Comparison of ENCODE assay signal across 1 cellular context in the genomic region with DNA sequence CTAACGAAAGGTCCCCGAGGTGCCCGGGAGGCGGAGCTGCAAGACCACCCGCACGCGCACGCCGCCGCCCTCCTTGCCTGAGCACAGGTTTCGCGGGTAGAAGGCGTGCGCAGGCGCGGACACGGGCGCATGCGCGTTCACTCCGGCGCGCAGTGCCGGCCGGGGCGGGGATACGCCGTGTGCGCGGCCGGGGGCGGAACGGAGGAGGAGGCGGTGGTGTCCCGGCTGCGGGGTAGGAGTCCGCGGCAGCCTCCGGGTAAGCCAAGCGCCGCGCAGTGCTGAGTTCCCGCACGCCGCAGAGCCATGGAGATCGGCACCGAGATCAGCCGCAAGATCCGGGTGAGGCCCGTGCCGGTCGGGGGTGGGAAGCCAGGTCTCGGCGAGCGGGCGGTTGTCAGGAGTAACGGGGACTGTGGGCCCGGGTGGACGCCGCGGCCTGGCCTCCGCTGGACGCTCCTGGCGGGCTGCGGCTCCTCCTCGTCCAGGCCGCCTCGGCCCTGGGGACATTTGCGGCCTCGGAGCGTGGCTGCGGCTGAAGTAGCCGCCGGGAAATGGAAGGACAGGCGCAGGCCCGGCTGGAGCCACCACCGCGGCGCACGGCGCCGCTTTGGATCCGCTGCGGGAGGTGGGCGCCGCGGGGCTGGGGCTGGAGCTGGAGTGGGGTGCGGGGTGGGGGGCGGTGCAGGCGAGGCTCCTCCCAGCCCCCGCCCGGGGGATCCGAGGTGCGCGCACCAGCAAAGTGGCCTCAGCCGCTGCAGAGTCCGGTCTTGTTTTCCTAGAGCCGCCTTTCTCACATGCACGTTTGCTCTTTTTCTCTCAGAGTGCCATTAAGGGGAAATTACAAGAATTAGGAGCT.
TF ChIP-seq lines count a peak whose summit lies in the region.

A gene with protein sequence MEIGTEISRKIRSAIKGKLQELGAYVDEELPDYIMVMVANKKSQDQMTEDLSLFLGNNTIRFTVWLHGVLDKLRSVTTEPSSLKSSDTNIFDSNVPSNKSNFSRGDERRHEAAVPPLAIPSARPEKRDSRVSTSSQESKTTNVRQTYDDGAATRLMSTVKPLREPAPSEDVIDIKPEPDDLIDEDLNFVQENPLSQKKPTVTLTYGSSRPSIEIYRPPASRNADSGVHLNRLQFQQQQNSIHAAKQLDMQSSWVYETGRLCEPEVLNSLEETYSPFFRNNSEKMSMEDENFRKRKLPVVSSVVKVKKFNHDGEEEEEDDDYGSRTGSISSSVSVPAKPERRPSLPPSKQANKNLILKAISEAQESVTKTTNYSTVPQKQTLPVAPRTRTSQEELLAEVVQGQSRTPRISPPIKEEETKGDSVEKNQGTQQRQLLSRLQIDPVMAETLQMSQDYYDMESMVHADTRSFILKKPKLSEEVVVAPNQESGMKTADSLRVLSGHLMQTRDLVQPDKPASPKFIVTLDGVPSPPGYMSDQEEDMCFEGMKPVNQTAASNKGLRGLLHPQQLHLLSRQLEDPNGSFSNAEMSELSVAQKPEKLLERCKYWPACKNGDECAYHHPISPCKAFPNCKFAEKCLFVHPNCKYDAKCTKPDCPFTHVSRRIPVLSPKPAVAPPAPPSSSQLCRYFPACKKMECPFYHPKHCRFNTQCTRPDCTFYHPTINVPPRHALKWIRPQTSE (plus strand): TSS at position 207 of the 856 bp plus-strand sequence. CDS start 97 bp downstream, at position 304.

TF ChIP-seq in HEK293, 187 proteins besides CTCF, POLR2A, EP300 and RAD21 (continued from another document):
- TF ChIP-seq, protein P1, sequence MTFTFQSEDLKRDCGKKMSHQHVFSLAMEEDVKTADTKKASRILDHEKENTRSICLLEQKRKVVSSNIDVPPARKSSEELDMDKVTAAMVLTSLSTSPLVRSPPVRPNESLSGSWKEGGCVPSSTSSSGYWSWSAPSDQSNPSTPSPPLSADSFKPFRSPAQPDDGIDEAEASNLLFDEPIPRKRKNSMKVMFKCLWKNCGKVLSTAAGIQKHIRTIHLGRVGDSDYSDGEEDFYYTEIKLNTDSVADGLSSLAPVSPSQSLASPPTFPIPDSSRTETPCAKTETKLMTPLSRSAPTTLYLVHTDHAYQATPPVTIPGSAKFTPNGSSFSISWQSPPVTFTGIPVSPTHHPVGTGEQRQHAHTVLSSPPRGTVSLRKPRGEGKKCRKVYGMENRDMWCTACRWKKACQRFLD (tag by site-specific recombination; IDR thresholded peaks at IDR 0.05), result no peak
- TF ChIP-seq, protein P2, sequence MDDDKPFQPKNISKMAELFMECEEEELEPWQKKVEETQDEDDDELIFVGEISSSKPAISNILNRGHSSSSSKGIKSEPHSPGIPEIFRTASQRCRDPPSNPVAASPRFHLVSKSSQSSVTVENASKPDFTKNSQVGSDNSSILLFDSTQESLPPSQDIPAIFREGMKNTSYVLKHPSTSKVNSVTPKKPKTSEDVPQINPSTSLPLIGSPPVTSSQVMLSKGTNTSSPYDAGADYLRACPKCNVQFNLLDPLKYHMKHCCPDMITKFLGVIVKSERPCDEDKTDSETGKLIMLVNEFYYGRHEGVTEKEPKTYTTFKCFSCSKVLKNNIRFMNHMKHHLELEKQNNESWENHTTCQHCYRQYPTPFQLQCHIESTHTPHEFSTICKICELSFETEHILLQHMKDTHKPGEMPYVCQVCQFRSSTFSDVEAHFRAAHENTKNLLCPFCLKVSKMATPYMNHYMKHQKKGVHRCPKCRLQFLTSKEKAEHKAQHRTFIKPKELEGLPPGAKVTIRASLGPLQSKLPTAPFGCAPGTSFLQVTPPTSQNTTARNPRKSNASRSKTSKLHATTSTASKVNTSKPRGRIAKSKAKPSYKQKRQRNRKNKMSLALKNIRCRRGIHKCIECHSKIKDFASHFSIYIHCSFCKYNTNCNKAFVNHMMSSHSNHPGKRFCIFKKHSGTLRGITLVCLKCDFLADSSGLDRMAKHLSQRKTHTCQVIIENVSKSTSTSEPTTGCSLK (tag by site-specific recombination; IDR thresholded peaks at IDR 0.05), result no peak
- TF ChIP-seq ZNF302 (tag by site-specific recombination; IDR thresholded peaks at IDR 0.05; ENCODE audit: low read depth) (no peak), ZNF394 (tag by site-specific recombination; IDR thresholded peaks at IDR 0.05; ENCODE audit: borderline replicate concordance) (no peak; the same call in 1 of the 2 replicates), ZBTB48 (tag by site-specific recombination; IDR thresholded peaks at IDR 0.05) (no peak), ZNF112 (tag by site-specific recombination; IDR thresholded peaks at IDR 0.05) (no peak), HOXD13 (CRISPR knock-in tag; IDR thresholded peaks at IDR 0.05; ENCODE audit: borderline replicate concordance) (no peak), MEIS1 (CRISPR knock-in tag; IDR thresholded peaks at IDR 0.05; ENCODE audit: borderline replicate concordance) (no peak), ZNF121 (tag by site-specific recombination; IDR thresholded peaks at IDR 0.05) (peak; percentile 48; the same call in 1 of the 2 replicates), GLI2 (tag by site-specific recombination; IDR thresholded peaks at IDR 0.05; ENCODE audit: borderline replicate concordance, low read depth) (no peak), MYNN (tag by site-specific recombination; IDR thresholded peaks at IDR 0.05; ENCODE audit: borderline replicate concordance) (no peak), ZNF366 (tag by site-specific recombination; conservative IDR thresholded peaks at IDR 0.05) (no peak), ZNF624 (tag by site-specific recombination; IDR thresholded peaks at IDR 0.05) (no peak)
- TF ChIP-seq, protein P3, sequence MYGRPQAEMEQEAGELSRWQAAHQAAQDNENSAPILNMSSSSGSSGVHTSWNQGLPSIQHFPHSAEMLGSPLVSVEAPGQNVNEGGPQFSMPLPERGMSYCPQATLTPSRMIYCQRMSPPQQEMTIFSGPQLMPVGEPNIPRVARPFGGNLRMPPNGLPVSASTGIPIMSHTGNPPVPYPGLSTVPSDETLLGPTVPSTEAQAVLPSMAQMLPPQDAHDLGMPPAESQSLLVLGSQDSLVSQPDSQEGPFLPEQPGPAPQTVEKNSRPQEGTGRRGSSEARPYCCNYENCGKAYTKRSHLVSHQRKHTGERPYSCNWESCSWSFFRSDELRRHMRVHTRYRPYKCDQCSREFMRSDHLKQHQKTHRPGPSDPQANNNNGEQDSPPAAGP (tag by site-specific recombination; IDR thresholded peaks at IDR 0.05), result no peak
- TF ChIP-seq, protein P4, sequence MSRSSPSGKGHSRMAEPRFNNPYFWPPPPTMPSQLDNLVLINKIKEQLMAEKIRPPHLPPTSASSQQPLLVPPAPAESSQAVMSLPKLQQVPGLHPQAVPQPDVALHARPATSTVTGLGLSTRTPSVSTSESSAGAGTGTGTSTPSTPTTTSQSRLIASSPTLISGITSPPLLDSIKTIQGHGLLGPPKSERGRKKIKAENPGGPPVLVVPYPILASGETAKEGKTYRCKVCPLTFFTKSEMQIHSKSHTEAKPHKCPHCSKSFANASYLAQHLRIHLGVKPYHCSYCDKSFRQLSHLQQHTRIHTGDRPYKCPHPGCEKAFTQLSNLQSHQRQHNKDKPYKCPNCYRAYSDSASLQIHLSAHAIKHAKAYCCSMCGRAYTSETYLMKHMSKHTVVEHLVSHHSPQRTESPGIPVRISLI (tag by site-specific recombination; IDR thresholded peaks at IDR 0.05), result no peak
- TF ChIP-seq, protein P5, sequence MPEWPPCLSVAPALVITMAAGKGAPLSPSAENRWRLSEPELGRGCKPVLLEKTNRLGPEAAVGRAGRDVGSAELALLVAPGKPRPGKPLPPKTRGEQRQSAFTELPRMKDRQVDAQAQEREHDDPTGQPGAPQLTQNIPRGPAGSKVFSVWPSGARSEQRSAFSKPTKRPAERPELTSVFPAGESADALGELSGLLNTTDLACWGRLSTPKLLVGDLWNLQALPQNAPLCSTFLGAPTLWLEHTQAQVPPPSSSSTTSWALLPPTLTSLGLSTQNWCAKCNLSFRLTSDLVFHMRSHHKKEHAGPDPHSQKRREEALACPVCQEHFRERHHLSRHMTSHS (tag by site-specific recombination; IDR thresholded peaks at IDR 0.05), result no peak
- TF ChIP-seq, protein P6, sequence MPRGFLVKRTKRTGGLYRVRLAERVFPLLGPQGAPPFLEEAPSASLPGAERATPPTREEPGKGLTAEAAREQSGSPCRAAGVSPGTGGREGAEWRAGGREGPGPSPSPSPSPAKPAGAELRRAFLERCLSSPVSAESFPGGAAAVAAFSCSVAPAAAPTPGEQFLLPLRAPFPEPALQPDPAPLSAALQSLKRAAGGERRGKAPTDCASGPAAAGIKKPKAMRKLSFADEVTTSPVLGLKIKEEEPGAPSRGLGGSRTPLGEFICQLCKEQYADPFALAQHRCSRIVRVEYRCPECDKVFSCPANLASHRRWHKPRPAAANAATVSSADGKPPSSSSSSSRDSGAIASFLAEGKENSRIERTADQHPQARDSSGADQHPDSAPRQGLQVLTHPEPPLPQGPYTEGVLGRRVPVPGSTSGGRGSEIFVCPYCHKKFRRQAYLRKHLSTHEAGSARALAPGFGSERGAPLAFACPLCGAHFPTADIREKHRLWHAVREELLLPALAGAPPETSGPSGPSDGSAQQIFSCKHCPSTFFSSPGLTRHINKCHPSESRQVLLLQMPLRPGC (tag by site-specific recombination; IDR thresholded peaks at IDR 0.05), result 0 out of 2 replicates have a peak, but pooled peaks have one; percentile 13
- TF ChIP-seq, protein P7, sequence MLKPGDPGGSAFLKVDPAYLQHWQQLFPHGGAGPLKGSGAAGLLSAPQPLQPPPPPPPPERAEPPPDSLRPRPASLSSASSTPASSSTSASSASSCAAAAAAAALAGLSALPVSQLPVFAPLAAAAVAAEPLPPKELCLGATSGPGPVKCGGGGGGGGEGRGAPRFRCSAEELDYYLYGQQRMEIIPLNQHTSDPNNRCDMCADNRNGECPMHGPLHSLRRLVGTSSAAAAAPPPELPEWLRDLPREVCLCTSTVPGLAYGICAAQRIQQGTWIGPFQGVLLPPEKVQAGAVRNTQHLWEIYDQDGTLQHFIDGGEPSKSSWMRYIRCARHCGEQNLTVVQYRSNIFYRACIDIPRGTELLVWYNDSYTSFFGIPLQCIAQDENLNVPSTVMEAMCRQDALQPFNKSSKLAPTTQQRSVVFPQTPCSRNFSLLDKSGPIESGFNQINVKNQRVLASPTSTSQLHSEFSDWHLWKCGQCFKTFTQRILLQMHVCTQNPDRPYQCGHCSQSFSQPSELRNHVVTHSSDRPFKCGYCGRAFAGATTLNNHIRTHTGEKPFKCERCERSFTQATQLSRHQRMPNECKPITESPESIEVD (tag by site-specific recombination; IDR thresholded peaks at IDR 0.05), result no peak
- TF ChIP-seq, protein P8, sequence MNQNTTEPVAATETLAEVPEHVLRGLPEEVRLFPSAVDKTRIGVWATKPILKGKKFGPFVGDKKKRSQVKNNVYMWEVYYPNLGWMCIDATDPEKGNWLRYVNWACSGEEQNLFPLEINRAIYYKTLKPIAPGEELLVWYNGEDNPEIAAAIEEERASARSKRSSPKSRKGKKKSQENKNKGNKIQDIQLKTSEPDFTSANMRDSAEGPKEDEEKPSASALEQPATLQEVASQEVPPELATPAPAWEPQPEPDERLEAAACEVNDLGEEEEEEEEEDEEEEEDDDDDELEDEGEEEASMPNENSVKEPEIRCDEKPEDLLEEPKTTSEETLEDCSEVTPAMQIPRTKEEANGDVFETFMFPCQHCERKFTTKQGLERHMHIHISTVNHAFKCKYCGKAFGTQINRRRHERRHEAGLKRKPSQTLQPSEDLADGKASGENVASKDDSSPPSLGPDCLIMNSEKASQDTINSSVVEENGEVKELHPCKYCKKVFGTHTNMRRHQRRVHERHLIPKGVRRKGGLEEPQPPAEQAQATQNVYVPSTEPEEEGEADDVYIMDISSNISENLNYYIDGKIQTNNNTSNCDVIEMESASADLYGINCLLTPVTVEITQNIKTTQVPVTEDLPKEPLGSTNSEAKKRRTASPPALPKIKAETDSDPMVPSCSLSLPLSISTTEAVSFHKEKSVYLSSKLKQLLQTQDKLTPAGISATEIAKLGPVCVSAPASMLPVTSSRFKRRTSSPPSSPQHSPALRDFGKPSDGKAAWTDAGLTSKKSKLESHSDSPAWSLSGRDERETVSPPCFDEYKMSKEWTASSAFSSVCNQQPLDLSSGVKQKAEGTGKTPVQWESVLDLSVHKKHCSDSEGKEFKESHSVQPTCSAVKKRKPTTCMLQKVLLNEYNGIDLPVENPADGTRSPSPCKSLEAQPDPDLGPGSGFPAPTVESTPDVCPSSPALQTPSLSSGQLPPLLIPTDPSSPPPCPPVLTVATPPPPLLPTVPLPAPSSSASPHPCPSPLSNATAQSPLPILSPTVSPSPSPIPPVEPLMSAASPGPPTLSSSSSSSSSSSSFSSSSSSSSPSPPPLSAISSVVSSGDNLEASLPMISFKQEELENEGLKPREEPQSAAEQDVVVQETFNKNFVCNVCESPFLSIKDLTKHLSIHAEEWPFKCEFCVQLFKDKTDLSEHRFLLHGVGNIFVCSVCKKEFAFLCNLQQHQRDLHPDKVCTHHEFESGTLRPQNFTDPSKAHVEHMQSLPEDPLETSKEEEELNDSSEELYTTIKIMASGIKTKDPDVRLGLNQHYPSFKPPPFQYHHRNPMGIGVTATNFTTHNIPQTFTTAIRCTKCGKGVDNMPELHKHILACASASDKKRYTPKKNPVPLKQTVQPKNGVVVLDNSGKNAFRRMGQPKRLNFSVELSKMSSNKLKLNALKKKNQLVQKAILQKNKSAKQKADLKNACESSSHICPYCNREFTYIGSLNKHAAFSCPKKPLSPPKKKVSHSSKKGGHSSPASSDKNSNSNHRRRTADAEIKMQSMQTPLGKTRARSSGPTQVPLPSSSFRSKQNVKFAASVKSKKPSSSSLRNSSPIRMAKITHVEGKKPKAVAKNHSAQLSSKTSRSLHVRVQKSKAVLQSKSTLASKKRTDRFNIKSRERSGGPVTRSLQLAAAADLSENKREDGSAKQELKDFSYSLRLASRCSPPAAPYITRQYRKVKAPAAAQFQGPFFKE (tag by site-specific recombination; IDR thresholded peaks at IDR 0.05; ENCODE audit: borderline replicate concordance), result no peak
- TF ChIP-seq, protein P9, sequence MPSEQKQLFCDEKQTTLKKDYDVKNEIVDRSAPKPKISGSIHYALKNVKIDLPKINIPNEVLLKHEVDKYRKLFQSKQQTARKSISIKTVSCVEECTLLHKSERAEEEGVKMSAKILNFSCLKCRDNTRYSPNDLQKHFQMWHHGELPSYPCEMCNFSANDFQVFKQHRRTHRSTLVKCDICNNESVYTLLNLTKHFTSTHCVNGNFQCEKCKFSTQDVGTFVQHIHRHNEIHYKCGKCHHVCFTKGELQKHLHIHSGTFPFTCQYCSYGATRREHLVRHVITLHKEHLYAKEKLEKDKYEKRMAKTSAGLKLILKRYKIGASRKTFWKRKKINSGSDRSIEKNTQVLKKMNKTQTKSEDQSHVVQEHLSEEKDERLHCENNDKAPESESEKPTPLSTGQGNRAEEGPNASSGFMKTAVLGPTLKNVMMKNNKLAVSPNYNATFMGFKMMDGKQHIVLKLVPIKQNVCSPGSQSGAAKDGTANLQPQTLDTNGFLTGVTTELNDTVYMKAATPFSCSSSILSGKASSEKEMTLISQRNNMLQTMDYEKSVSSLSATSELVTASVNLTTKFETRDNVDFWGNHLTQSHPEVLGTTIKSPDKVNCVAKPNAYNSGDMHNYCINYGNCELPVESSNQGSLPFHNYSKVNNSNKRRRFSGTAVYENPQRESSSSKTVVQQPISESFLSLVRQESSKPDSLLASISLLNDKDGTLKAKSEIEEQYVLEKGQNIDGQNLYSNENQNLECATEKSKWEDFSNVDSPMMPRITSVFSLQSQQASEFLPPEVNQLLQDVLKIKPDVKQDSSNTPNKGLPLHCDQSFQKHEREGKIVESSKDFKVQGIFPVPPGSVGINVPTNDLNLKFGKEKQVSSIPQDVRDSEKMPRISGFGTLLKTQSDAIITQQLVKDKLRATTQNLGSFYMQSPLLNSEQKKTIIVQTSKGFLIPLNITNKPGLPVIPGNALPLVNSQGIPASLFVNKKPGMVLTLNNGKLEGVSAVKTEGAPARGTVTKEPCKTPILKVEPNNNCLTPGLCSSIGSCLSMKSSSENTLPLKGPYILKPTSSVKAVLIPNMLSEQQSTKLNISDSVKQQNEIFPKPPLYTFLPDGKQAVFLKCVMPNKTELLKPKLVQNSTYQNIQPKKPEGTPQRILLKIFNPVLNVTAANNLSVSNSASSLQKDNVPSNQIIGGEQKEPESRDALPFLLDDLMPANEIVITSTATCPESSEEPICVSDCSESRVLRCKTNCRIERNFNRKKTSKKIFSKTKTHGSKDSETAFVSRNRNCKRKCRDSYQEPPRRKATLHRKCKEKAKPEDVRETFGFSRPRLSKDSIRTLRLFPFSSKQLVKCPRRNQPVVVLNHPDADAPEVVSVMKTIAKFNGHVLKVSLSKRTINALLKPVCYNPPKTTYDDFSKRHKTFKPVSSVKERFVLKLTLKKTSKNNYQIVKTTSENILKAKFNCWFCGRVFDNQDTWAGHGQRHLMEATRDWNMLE (tag by site-specific recombination; conservative IDR thresholded peaks at IDR 0.05; ENCODE audit: low read depth), result no peak
